In genomic region chr4:66767442-66767841, GRCh38 we compare ENCODE assay signal across 27 cellular contexts.
"Had no signal": no experiment of that assay in that cellular context is flagged by ENCODE, and none has a peak within 500 bp of the region (broad histone marks: within the 10 kb centered on the region; RNA-seq: fewer than 3 reads in every experiment).

No MANE protein-coding gene starts in this region.

- H3K36me3 ChIP-seq: brain microvascular endothelial cell, esophagus squamous epithelium, gastroesophageal sphincter, heart right ventricle, WERI-Rb-1 had no signal

- DNase-seq: activated B cell treated with CpG ODN at 0.5 μM for 24 hours; activated CD4-positive, alpha-beta T cell treated with anti-CD3 and anti-CD28 coated beads for 48 hours; activated CD4-positive, alpha-beta T cell treated with anti-CD3 and anti-CD28 coated beads, Interleukin-2, amount 50 U/mL, for 1 hour; activated CD4-positive, alpha-beta T cell treated with anti-CD3 and anti-CD28 coated beads, Interleukin-2, amount 50 U/mL, for 48 hours; activated CD8-positive, alpha-beta memory T cell treated with anti-CD3 and anti-CD28 coated beads for 24 hours; activated CD8-positive, alpha-beta T cell treated with anti-CD3 and anti-CD28 coated beads for 36 hours; activated effector memory CD4-positive, alpha-beta T cell treated with Interleukin-2 at 50 U/mL for 16 hours; activated gamma-delta T cell treated with Interleukin-2 at 50 U/mL for 16 hours; activated naive CD4-positive, alpha-beta T cell treated with anti-CD3 and anti-CD28 coated beads, Interleukin-2, amount 50 U/mL, for 16 hours; activated naive CD4-positive, alpha-beta T cell treated with Interleukin-2 at 50 U/mL for 16 hours; activated T-cell treated with anti-CD3 and anti-CD28 coated beads, Interleukin-2, amount 50 U/mL, for 4 hours; amniotic stem cell; anterior cingulate cortex; brain microvascular endothelial cell; dorsolateral prefrontal cortex; effector memory CD4-positive, alpha-beta T cell; erythroblast; esophagus squamous epithelium; foreskin melanocyte; heart right ventricle; T-helper 17 cell; T1000; WERI-Rb-1 had no signal

- ATAC-seq: activated CD4-positive, CD25-positive, alpha-beta regulatory T cell treated with anti-CD3 and anti-CD28 coated beads, Interleukin-2, amount 50 U/mL, for 24 hours; activated CD8-positive, alpha-beta T cell treated with anti-CD3 and anti-CD28 coated beads for 36 hours; activated T-cell treated with anti-CD3 and anti-CD28 coated beads, Interleukin-2, amount 50 U/mL, for 4 hours; activated T-helper 17 cell treated with anti-CD3 and anti-CD28 coated beads, Interleukin-2, amount 50 U/mL, for 72 hours; gastroesophageal sphincter; heart right ventricle; T-helper 17 cell had no signal

- H3K27me3 ChIP-seq: brain microvascular endothelial cell, dorsolateral prefrontal cortex, esophagus squamous epithelium, gastroesophageal sphincter, heart right ventricle had no signal

- H3K27ac ChIP-seq: brain microvascular endothelial cell, coronary artery, dorsolateral prefrontal cortex, esophagus squamous epithelium, gastroesophageal sphincter, heart right ventricle, WERI-Rb-1 had no signal

- H3K4me3 ChIP-seq: coronary artery, dorsolateral prefrontal cortex, esophagus squamous epithelium, gastroesophageal sphincter, heart right ventricle had no signal

- H3K4me1 ChIP-seq: esophagus squamous epithelium, gastroesophageal sphincter, heart right ventricle had no signal

- H3K9me3 ChIP-seq: esophagus squamous epithelium had no signal
